18 cellular contexts compared by ENCODE assay signal in genomic region chr14:93018401-93018800, GRCh38.
A peak's percentile ranks its signal among the peaks of the same experiment; 100 is the strongest.
DNase-seq lines count a peak whose midpoint lies in the region; ATAC-seq and TF ChIP-seq lines count a peak whose summit lies in the region.
"Had no signal": no experiment of that assay in that cellular context is flagged by ENCODE, and none has a peak within 500 bp of the region (broad histone marks: within the 10 kb centered on the region; RNA-seq: fewer than 3 reads in every experiment).

No MANE protein-coding gene starts in this region.

- H2BK120ac ChIP-seq in neuronal stem cell (ENCODE audit: low read depth, low read length) = no peak overlapping the region

- H3K27ac ChIP-seq in VCaP = peak overlapping the region; percentile 72
- H3K27ac ChIP-seq in esophagus muscularis mucosa (replicated peaks in 1 of 4) = peak overlapping the region; percentile 84 to 90 (median 88)
- no peak overlapping the region for H3K27ac ChIP-seq in neuronal stem cell (replicated peaks; ENCODE audit: low read length)
- H3K27ac ChIP-seq in Karpas-422 (ENCODE audit: low read length) = no peak overlapping the region
- H3K27ac ChIP-seq: foreskin keratinocyte, left lung had no signal

- H3K79me2 ChIP-seq in Karpas-422 (ENCODE audit: low read length) = no peaks in the 10 kb centered on the region

- peak overlapping the region; percentile 1 for H3K14ac ChIP-seq in neuronal stem cell (ENCODE audit: low read length)

- H2AFZ ChIP-seq in neuronal stem cell (ENCODE audit: low read length) (no peak overlapping the region), Karpas-422 (ENCODE audit: low read length) (no peak overlapping the region)

- H3K4me1 ChIP-seq in esophagus muscularis mucosa (peaks cover 83 to 97% (median 90%) of the 10 kb centered on the region in 4 donors), neuronal stem cell (ENCODE audit: control insufficient read depth in 2 of 2, insufficient read depth in 1 of 2, low read depth in 1 of 2, low read length in 2 of 2) (peaks cover 17 to 19% of the 10 kb centered on the region in 2 donors), Karpas-422 (ENCODE audit: low read length) (no peaks in the 10 kb centered on the region)
- H3K4me1 ChIP-seq: foreskin keratinocyte had no signal

- H3K9ac ChIP-seq in neuronal stem cell (ENCODE audit: low read depth, low read length, poor library complexity) = no peak overlapping the region
- no peak overlapping the region for H3K9ac ChIP-seq in Karpas-422 (ENCODE audit: low read length)

- peak overlapping the region; percentile 57 for H2BK15ac ChIP-seq in neuronal stem cell (ENCODE audit: low read length)

- H3K4me3 ChIP-seq in AG10803 (ENCODE audit: low read length) (no peak overlapping the region), esophagus muscularis mucosa (no peak overlapping the region), neuronal stem cell (ENCODE audit: low read length in 2 of 2) (no peak overlapping the region), Karpas-422 (ENCODE audit: low read length) (no peak overlapping the region)
- H3K4me3 ChIP-seq: left lung, prostate gland had no signal

- peak overlapping the region; percentile 76 for H2AK5ac ChIP-seq in neuronal stem cell (ENCODE audit: low read depth, low read length)

- peaks cover 3% of the 10 kb centered on the region for H3K79me1 ChIP-seq in neuronal stem cell (ENCODE audit: low read depth, low read length)

- no peak overlapping the region for H3K4ac ChIP-seq in neuronal stem cell (ENCODE audit: low read length)

- H3K9me3 ChIP-seq in esophagus muscularis mucosa (no peaks in the 10 kb centered on the region), neuronal stem cell (replicated peaks in 1 of 2; ENCODE audit: control insufficient read depth in 2 of 2, insufficient read depth in 1 of 2, low read depth in 1 of 2, low read length in 2 of 2) (no peaks in the 10 kb centered on the region), Karpas-422 (ENCODE audit: low read length) (no peaks in the 10 kb centered on the region)
- H3K9me3 ChIP-seq: left lung, prostate gland had no signal

- H3K4me2 ChIP-seq in neuronal stem cell (ENCODE audit: insufficient read depth, low read length, poor library complexity, severe bottlenecking) = no peak overlapping the region
- no peak overlapping the region for H3K4me2 ChIP-seq in Karpas-422 (ENCODE audit: low read depth, low read length, poor library complexity, severe bottlenecking)

- H4K91ac ChIP-seq in neuronal stem cell (ENCODE audit: low read depth, low read length, poor library complexity) = no peak overlapping the region

- DNase-seq in AG10803 (ENCODE audit: low read depth) = peak; percentile 49
- no peak for DNase-seq in esophagus muscularis mucosa (ENCODE audit: extremely low spot score)
- DNase-seq in neuronal stem cell (ENCODE audit: low spot score) = no peak
- no peak for DNase-seq in Karpas-422
- no peak for DNase-seq in posterior vena cava (ENCODE audit: low spot score)
- DNase-seq: activated T-cell treated with anti-CD3 and anti-CD28 coated beads for 4 hours; CD8-positive, alpha-beta memory T cell; DND-41; effector CD8-positive, alpha-beta T cell; foreskin keratinocyte; left lung; NCI-H1694; stimulated activated naive CD8-positive, alpha-beta T cell treated with anti-CD3 and anti-CD28 coated beads, Interleukin-15, Interleukin-2, amounts not matched to agents 100 U/mL and 50 U/mL, for 24 hours; SW 1271 had no signal

- intact Hi-C loops in esophagus muscularis mucosa (cut with DNase I) (no loop called here), posterior vena cava (cut with DNase I) (no loop called here)

- H4K8ac ChIP-seq in neuronal stem cell (ENCODE audit: low read depth, low read length) = no peak overlapping the region

- TF ChIP-seq POLR2A in esophagus muscularis mucosa (IDR thresholded peaks at IDR 0.05; ENCODE audit: low read depth) = no peak

- H4K20me1 ChIP-seq in Karpas-422 (ENCODE audit: insufficient read depth, low read depth, low read length) = peaks cover 17% of the 10 kb centered on the region

- TF ChIP-seq EP300 in esophagus muscularis mucosa (IDR thresholded peaks at IDR 0.05) = no peak

- TF ChIP-seq CTCF in AG10803 (conservative IDR thresholded peaks at IDR 0.05; ENCODE audit: low read length) = no peak
- no peak for TF ChIP-seq CTCF in VCaP (conservative IDR thresholded peaks at IDR 0.05)
- no peak for TF ChIP-seq CTCF in esophagus muscularis mucosa (IDR thresholded peaks at IDR 0.05)

- H3K18ac ChIP-seq in neuronal stem cell (ENCODE audit: low read length) = peak overlapping the region; percentile 74

- no peak for ATAC-seq in HG02970 (IDR thresholded peaks at IDR 0.05; ENCODE audit: low FRiP score, unreplicated experiment)
- no peak for ATAC-seq in HG02870 (IDR thresholded peaks at IDR 0.05; ENCODE audit: unreplicated experiment)
- ATAC-seq: foreskin keratinocyte; left lung; stimulated activated naive CD8-positive, alpha-beta T cell treated with anti-CD3 and anti-CD28 coated beads, Interleukin-15, Interleukin-2, amounts not matched to agents 100 U/mL and 50 U/mL, for 24 hours had no signal

- H3K27me3 ChIP-seq in esophagus muscularis mucosa (no peaks in the 10 kb centered on the region), neuronal stem cell (ENCODE audit: control insufficient read depth in 3 of 3, insufficient read depth in 3 of 3, low read depth in 1 of 3, low read length in 3 of 3) (no peaks in the 10 kb centered on the region), Karpas-422 (ENCODE audit: low read length) (no peaks in the 10 kb centered on the region)
- H3K27me3 ChIP-seq: foreskin keratinocyte, left lung had no signal

- H3K9me2 ChIP-seq in Karpas-422 (replicated peaks; ENCODE audit: insufficient read depth, low read length) = no peaks in the 10 kb centered on the region

- no peak overlapping the region for H2BK12ac ChIP-seq in neuronal stem cell (ENCODE audit: low read length)

- no peak overlapping the region for H3K23ac ChIP-seq in neuronal stem cell (ENCODE audit: low read depth, low read length, poor library complexity)

- WGBS in esophagus muscularis mucosa = 68% methylated on average over 3 of the region's 8 CpGs
- WGBS in neuronal stem cell (ENCODE audit: extremely low coverage in 2 of 2, insufficient read length in 2 of 2, insufficient replicate concordance in 1 of 2), 2 donors = no CpG with 5 or more reads among the region's 8 CpGs

- peak overlapping the region; percentile 69 for H2BK5ac ChIP-seq in neuronal stem cell (ENCODE audit: low read length)

- H3K36me3 ChIP-seq in esophagus muscularis mucosa = peaks cover 0 to 19% (median 0%) of the 10 kb centered on the region in 4 donors
- no peaks in the 10 kb centered on the region for H3K36me3 ChIP-seq in neuronal stem cell (replicated peaks in 1 of 2; ENCODE audit: control insufficient read depth in 2 of 2, insufficient read depth in 2 of 2, low read length in 2 of 2)
- H3K36me3 ChIP-seq in Karpas-422 (ENCODE audit: insufficient read depth, low read length) = no peaks in the 10 kb centered on the region
- H3K36me3 ChIP-seq: prostate gland had no signal

Comparison
In these comparisons a context has a peak if more than half of its experiments do, and no peak if none do; other contexts are left out.
1. H3K27ac ChIP-seq: peak in VCaP (single experiment) and esophagus muscularis mucosa (4 of 4); none in neuronal stem cell (single experiment) and Karpas-422 (single experiment).